ENCODE assay signal across 34 cellular contexts in genomic region chr11:43997022-43997665, GRCh38. TPM values are rescaled to one million over a fixed set of nuclear protein-coding genes. Genes with fewer than 3 reads are reported as not detected.
A peak's percentile ranks its signal among the peaks of the same experiment; 100 is the strongest.
DNase-seq lines count a peak whose midpoint lies in the region; ATAC-seq, FAIRE-seq and TF ChIP-seq lines count a peak whose summit lies in the region.
"Had no signal": no experiment of that assay in that cellular context is flagged by ENCODE, and none has a peak within 500 bp of the region (broad histone marks: within the 10 kb centered on the region; RNA-seq: fewer than 3 reads in every experiment).

No MANE protein-coding gene starts in this region.

- no peak overlapping the region for H3K27ac Mint-ChIP-seq in natural killer cell
- H3K27ac Mint-ChIP-seq: activated CD8-positive, alpha-beta T cell treated with anti-CD3 and anti-CD28 coated beads, Interleukin-2, amount 10 ng/mL, durations not matched to agents 7 days and 5 days; activated naive CD8-positive, alpha-beta T cell; B cell; CD4-positive, alpha-beta memory T cell; effector memory CD8-positive, alpha-beta T cell had no signal

- H3K27me3 Mint-ChIP-seq in natural killer cell (ENCODE audit: low read depth in 2 of 2): peaks cover 12 to 13% of the 10 kb centered on the region in 2 donors
- H3K27me3 Mint-ChIP-seq: activated naive CD8-positive, alpha-beta T cell had no signal

- in situ Hi-C loops in G401 (cut with HindIII; ENCODE audit: low sequenced_read_pairs): no loop called here

- TF ChIP-seq CTCF in D721Med (IDR thresholded peaks at IDR 0.05; ENCODE audit: insufficient read depth, missing control alignments): no peak
- TF ChIP-seq CTCF in natural killer cell (IDR thresholded peaks at IDR 0.05): no peak

- H3K36me3 Mint-ChIP-seq in natural killer cell: no peaks in the 10 kb centered on the region
- H3K36me3 Mint-ChIP-seq: activated naive CD8-positive, alpha-beta T cell; CD4-positive, alpha-beta memory T cell had no signal

- H3K4me3 Mint-ChIP-seq in natural killer cell: no peak overlapping the region
- H3K4me3 Mint-ChIP-seq: activated CD8-positive, alpha-beta T cell treated with anti-CD3 and anti-CD28 coated beads, Interleukin-2, amount 10 ng/mL, durations not matched to agents 7 days and 5 days; activated naive CD8-positive, alpha-beta T cell; B cell; CD4-positive, alpha-beta memory T cell; effector memory CD8-positive, alpha-beta T cell; neural crest cell had no signal

- no peaks in the 10 kb centered on the region for H3K9me3 Mint-ChIP-seq in natural killer cell
- H3K9me3 Mint-ChIP-seq: CD4-positive, alpha-beta memory T cell; effector memory CD8-positive, alpha-beta T cell; neural crest cell had no signal

- no peak for FAIRE-seq in D721Med (lab: Jason Lieb, UNC)
- FAIRE-seq: colon, H1 had no signal

- ATAC-seq in GM21529 (IDR thresholded peaks at IDR 0.05; ENCODE audit: unreplicated experiment) (peak; percentile 61), natural killer cell (no peak)
- ATAC-seq: activated CD8-positive, alpha-beta T cell treated with anti-CD3 and anti-CD28 coated beads, Interleukin-2, amount 10 ng/mL, durations not matched to agents 7 days and 5 days; effector memory CD8-positive, alpha-beta T cell; left colon had no signal

- intact Hi-C loops in natural killer cell (cut with micrococcal nuclease): no loop called here

- DNase-seq in G401 (ENCODE audit: low spot score) (peak; percentile 53), NCI-H2171 treated with DMSO at 0.1 percent for 48 hours (lab: John Stamatoyannopoulos, UW) (peak; percentile 82), dermis blood vessel endothelial cell (peak; percentile 5), D721Med (ENCODE audit: insufficient read length, low spot score) (no peak), natural killer cell (no peak), GM03348 (ENCODE audit: low spot score) (no peak)
- no peak for DNase-seq in stimulated activated CD8-positive, alpha-beta memory T cell treated with anti-CD3 and anti-CD28 coated beads, Interleukin-4, amount 100 ng/mL, for 48 hours
- DNase-seq: ACHN; activated CD4-positive, alpha-beta T cell treated with anti-CD3 and anti-CD28 coated beads for 4 hours; activated CD8-positive, alpha-beta T cell treated with anti-CD3 and anti-CD28 coated beads, Interleukin-2, amount 10 ng/mL, durations not matched to agents 7 days and 5 days; activated effector memory CD4-positive, alpha-beta T cell treated with Interleukin-2 at 50 U/mL for 16 hours; activated T-cell treated with anti-CD3 and anti-CD28 coated beads for 4 hours; CD4-positive, alpha-beta memory T cell; effector memory CD8-positive, alpha-beta T cell; erythroblast; KG1; left colon; mesenchymal stem cell; NCI-H1092 treated with DMSO at 0.1 percent for 48 hours; NCI-H2029; NCI-H345; SIG-M5; stimulated activated CD4-positive, alpha-beta T cell treated with anti-CD3 and anti-CD28 coated beads, Interleukin-2, amount 100 ng/mL, for 24 hours; stomach; uterus had no signal

- no peaks in the 10 kb centered on the region for H3K4me1 Mint-ChIP-seq in natural killer cell

RNA-seq across cellular contexts. Expression of gene ACCSL, which starts 50.6 kb away (rescaled TPM):
- not detected in 2 replicates for total RNA-seq in G401 (2014; rRNA removed; shearing (Covaris generic))
- total RNA-seq in dermis blood vessel endothelial cell (not detected in 2 replicates), natural killer cell (not detected)
- total RNA-seq: activated CD8-positive, alpha-beta T cell treated with anti-CD3 and anti-CD28 coated beads, Interleukin-2, amount 10 ng/mL, durations not matched to agents 7 days and 5 days; B cell; breast epithelium; CD4-positive, alpha-beta memory T cell; H1; left colon; MCF 10A; neural crest cell; smooth muscle cell; stomach; uterus had no signal

RNA-seq across cellular contexts. Expression of gene C11orf96, which starts 54.7 kb away (rescaled TPM):
- total RNA-seq in G401 (2014; rRNA removed; shearing (Covaris generic)): 0.86 TPM in 1 of 2 replicates, not detected in the other
- total RNA-seq in dermis blood vessel endothelial cell (5.5 and 8.7 TPM in 2 replicates), natural killer cell (1 to 10 TPM in 2 of 3 donors, under 1 TPM in 1; 0.47 to 1.7 (median 1.2) TPM)
- total RNA-seq: MCF 10A had no signal

Comparison
In these comparisons a context has a peak if more than half of its experiments do, and no peak if none do; other contexts are left out.
1. DNase-seq: peak in G401 (single experiment), NCI-H2171 treated with DMSO at 0.1 percent for 48 hours (single experiment) and dermis blood vessel endothelial cell (single experiment); none in stimulated activated CD8-positive, alpha-beta memory T cell treated with anti-CD3 and anti-CD28 coated beads, Interleukin-4, amount 100 ng/mL, for 48 hours (single experiment), D721Med (single experiment), natural killer cell (single experiment) and GM03348 (single experiment).